Comparison of ENCODE assay signal across 21 cellular contexts in genomic region chr10:103837370-103838094, GRCh38. TPM values are rescaled to one million over a fixed set of nuclear protein-coding genes. Genes with fewer than 3 reads are reported as not detected.
DNase-seq lines count a peak whose midpoint lies in the region; ATAC-seq and TF ChIP-seq lines count a peak whose summit lies in the region.
"Had no signal": no experiment of that assay in that cellular context is flagged by ENCODE, and none has a peak within 500 bp of the region (broad histone marks: within the 10 kb centered on the region; RNA-seq: fewer than 3 reads in every experiment).

No MANE protein-coding gene starts in this region.

- CTCF ChIA-PET in Panc1 (lab: Charles Lee): no interaction called here

- H2BK5ac ChIP-seq in mesenchymal stem cell (ENCODE audit: low read depth, low read length, poor library complexity, severe bottlenecking): no peak overlapping the region

- no peak overlapping the region for H3K4ac ChIP-seq in mesenchymal stem cell (ENCODE audit: low read depth in 1 of 2, low read length in 2 of 2)

- H4K91ac ChIP-seq in mesenchymal stem cell (ENCODE audit: low read length): peak overlapping the region; percentile 10

- intact Hi-C loops in Panc1 (cut with micrococcal nuclease; ENCODE audit: unreplicated experiment): no loop called here
- intact Hi-C loops in spleen (cut with DNase I; ENCODE audit: low total_unique reads): no loop called here

- no TSS peak for BruUV-seq in Panc1 (replicated peaks; lab: Mats Ljungman, UMichigan)

- TF ChIP-seq CTCF in Panc1 (IDR thresholded peaks at IDR 0.05) (no peak), spleen (IDR thresholded peaks at IDR 0.05 in 8 of 11, conservative IDR thresholded peaks at IDR 0.05 in 3 of 11) (no peak), neural progenitor cell (IDR thresholded peaks at IDR 0.05) (no peak)

- H3K27ac ChIP-seq in Panc1 (ENCODE audit: low read length): no peak overlapping the region
- no peak overlapping the region for H3K27ac ChIP-seq in mesenchymal stem cell (ENCODE audit: low read length, poor library complexity, severe bottlenecking)
- H3K27ac ChIP-seq in spleen: peak overlapping the region in 5 of 8 donors; percentile 35 to 66 (median 60)
- no peak overlapping the region for H3K27ac ChIP-seq in neural progenitor cell
- H3K27ac ChIP-seq: WERI-Rb-1 had no signal

- no peak overlapping the region for H4K8ac ChIP-seq in mesenchymal stem cell (ENCODE audit: low read length)

- H3K4me2 ChIP-seq in mesenchymal stem cell (ENCODE audit: low read length, poor library complexity, severe bottlenecking) (no peak overlapping the region), neural progenitor cell (no peak overlapping the region)

- H3K9ac ChIP-seq in mesenchymal stem cell (ENCODE audit: low read length) (no peak overlapping the region), neural progenitor cell (no peak overlapping the region)

- H3K36me3 Mint-ChIP-seq in neural progenitor cell: peaks cover 2% of the 10 kb centered on the region
- H3K36me3 Mint-ChIP-seq: natural killer cell had no signal

- no peak overlapping the region for H2AFZ ChIP-seq in mesenchymal stem cell (ENCODE audit: low read depth, low read length)
- H2AFZ ChIP-seq in neural progenitor cell (replicated peaks): no peak overlapping the region

- peaks cover 2% of the 10 kb centered on the region for H3K9me3 Mint-ChIP-seq in neural progenitor cell
- H3K9me3 Mint-ChIP-seq: natural killer cell had no signal

- H3K4me3 Mint-ChIP-seq in neural progenitor cell: no peak overlapping the region
- H3K4me3 Mint-ChIP-seq: activated CD8-positive, alpha-beta T cell treated with anti-CD3 and anti-CD28 coated beads, Interleukin-2, amount 10 ng/mL, durations not matched to agents 7 days and 5 days; natural killer cell had no signal

- H2AK5ac ChIP-seq in mesenchymal stem cell (ENCODE audit: low read length, severe bottlenecking): no peak overlapping the region

- no peak overlapping the region for H3K23ac ChIP-seq in mesenchymal stem cell (ENCODE audit: low read length in 2 of 2)

- H3K27me3 ChIP-seq in Panc1 (ENCODE audit: control insufficient read depth, insufficient read depth, low read length) (no peaks in the 10 kb centered on the region), mesenchymal stem cell (ENCODE audit: control insufficient read depth in 1 of 2, insufficient read depth in 1 of 2, low read length in 2 of 2) (peaks cover 0 to 10% of the 10 kb centered on the region in 2 experiments), spleen (replicated peaks in 1 of 7) (no peaks in the 10 kb centered on the region), neural progenitor cell (peaks cover 26% of the 10 kb centered on the region)
- H3K27me3 ChIP-seq: MG63 had no signal

- H3K14ac ChIP-seq in mesenchymal stem cell (ENCODE audit: low read length in 2 of 2): no peak overlapping the region

- H3K79me1 ChIP-seq in mesenchymal stem cell (replicated peaks; ENCODE audit: low read length, poor library complexity, severe bottlenecking): peaks cover 6% of the 10 kb centered on the region

- no peak for TF ChIP-seq POLR2A in spleen (IDR thresholded peaks at IDR 0.05)

- peaks cover 18% of the 10 kb centered on the region for H4K20me1 ChIP-seq in neural progenitor cell (ENCODE audit: low read depth)

- H3K27me3 Mint-ChIP-seq in neural progenitor cell (ENCODE audit: insufficient read depth, low read depth): peaks cover 4% of the 10 kb centered on the region

- no peak overlapping the region for H3K27ac Mint-ChIP-seq in neural progenitor cell
- H3K27ac Mint-ChIP-seq: activated CD8-positive, alpha-beta T cell treated with anti-CD3 and anti-CD28 coated beads, Interleukin-2, amount 10 ng/mL, durations not matched to agents 7 days and 5 days; natural killer cell had no signal

- DNase-seq in Panc1 (ENCODE audit: low read depth, low spot score) (no peak), mesenchymal stem cell (no peak), spleen (peak; percentile 69), NOMO-1 treated with dmso at 0.1 percent for 144 hours (lab: John Stamatoyannopoulos, UW; ENCODE audit: unreplicated experiment) (no peak), neural progenitor cell (ENCODE audit: low spot score) (no peak), HUDEP-2 (lab: John Stamatoyannopoulos, UW; ENCODE audit: unreplicated experiment in 76 of 76) (no peak)
- DNase-seq in activated CD4-positive, alpha-beta T cell treated with anti-CD3 and anti-CD28 coated beads for 4 hours: no peak
- DNase-seq: activated CD8-positive, alpha-beta T cell treated with anti-CD3 and anti-CD28 coated beads, Interleukin-2, amount 10 ng/mL, durations not matched to agents 7 days and 5 days; activated naive CD4-positive, alpha-beta T cell; activated T-cell treated with anti-CD3 and anti-CD28 coated beads, Interleukin-2, amount 50 U/mL, for 1 hour; AML-193; amniotic stem cell; COR-L47; islet precursor cell; MG63; natural killer cell; NCI-H526 treated with DMSO at 0.1 percent for 48 hours; SIG-M5; stimulated activated CD4-positive, alpha-beta T cell treated with anti-CD3 and anti-CD28 coated beads, Interleukin-4, amount 100 ng/mL, for 4 hours; WERI-Rb-1 had no signal

- H3K9me3 ChIP-seq in Panc1 (ENCODE audit: control insufficient read depth, insufficient read depth, low read depth, low read length) (peaks cover 7% of the 10 kb centered on the region; the same call in 1 of the 2 replicates), mesenchymal stem cell (ENCODE audit: control insufficient read depth, low read length) (no peaks in the 10 kb centered on the region), spleen (peaks cover 0 to 9% (median 6%) of the 10 kb centered on the region in 8 donors), neural progenitor cell (ENCODE audit: low read depth) (peaks cover 5% of the 10 kb centered on the region)

- H2BK15ac ChIP-seq in mesenchymal stem cell (ENCODE audit: low read depth, poor library complexity, severe bottlenecking): no peak overlapping the region

- H2BK12ac ChIP-seq in mesenchymal stem cell (ENCODE audit: low read length in 2 of 2): no peak overlapping the region

- H3K4me1 ChIP-seq in Panc1 (ENCODE audit: control insufficient read depth, insufficient read depth, low read length): peaks cover 12% of the 10 kb centered on the region; the same call in 1 of the 2 replicates
- peaks cover 3% of the 10 kb centered on the region for H3K4me1 ChIP-seq in mesenchymal stem cell (ENCODE audit: control insufficient read depth, insufficient read depth, low read depth, low read length)
- peaks cover 4 to 76% (median 54%) of the 10 kb centered on the region in 6 donors for H3K4me1 ChIP-seq in spleen
- H3K4me1 ChIP-seq in neural progenitor cell: peaks cover 25% of the 10 kb centered on the region

- POLR2A ChIA-PET in Panc1 (lab: Charles Lee): no interaction called here

- peaks cover 53% of the 10 kb centered on the region for H3K4me1 Mint-ChIP-seq in neural progenitor cell
- H3K4me1 Mint-ChIP-seq: natural killer cell had no signal

- no peak overlapping the region for H3K4me3 ChIP-seq in Panc1 (ENCODE audit: low read depth in 2 of 2, low read length in 2 of 2)
- H3K4me3 ChIP-seq in mesenchymal stem cell (ENCODE audit: insufficient read depth in 1 of 2, low read depth in 1 of 2, low read length in 2 of 2): no peak overlapping the region
- H3K4me3 ChIP-seq in spleen: no peak overlapping the region
- H3K4me3 ChIP-seq in neural progenitor cell: no peak overlapping the region
- H3K4me3 ChIP-seq: MG63 had no signal

- no peaks in the 10 kb centered on the region for H3K36me3 ChIP-seq in Panc1 (ENCODE audit: control insufficient read depth, insufficient read depth, low read length)
- H3K36me3 ChIP-seq in mesenchymal stem cell (ENCODE audit: control insufficient read depth in 1 of 2, insufficient read depth in 2 of 2, low read depth in 1 of 2, low read length in 2 of 2): no peaks in the 10 kb centered on the region
- no peaks in the 10 kb centered on the region for H3K36me3 ChIP-seq in spleen
- H3K36me3 ChIP-seq in neural progenitor cell: no peaks in the 10 kb centered on the region
- H3K36me3 ChIP-seq: MG63, WERI-Rb-1 had no signal

- ATAC-seq in GM18511 (IDR thresholded peaks at IDR 0.05; ENCODE audit: unreplicated experiment) (peak; percentile 61), Panc1 (peak; percentile 43; the same call in 1 of the 2 replicates)
- ATAC-seq: activated CD8-positive, alpha-beta T cell treated with anti-CD3 and anti-CD28 coated beads, Interleukin-2, amount 10 ng/mL, durations not matched to agents 7 days and 5 days; natural killer cell had no signal

- H2BK120ac ChIP-seq in mesenchymal stem cell (ENCODE audit: low read depth, low read length): no peak overlapping the region

- no peak overlapping the region for H3K18ac ChIP-seq in mesenchymal stem cell (ENCODE audit: low read depth in 1 of 2, low read length in 2 of 2)

- in situ Hi-C loops in Panc1 (cut with HindIII; ENCODE audit: low pct_unique_long_range_greater_than_20kb, low sequenced_read_pairs): no loop called here

- no peaks in the 10 kb centered on the region for H3K79me2 ChIP-seq in neural progenitor cell (ENCODE audit: low read depth)

- WGBS in mesenchymal stem cell: 84% methylated on average over 10 of the region's 10 CpGs
- 59 to 74% (median 64%) methylated on average over 7 to 10 of the region's 10 CpGs for WGBS in spleen, 5 donors

- H3F3A ChIP-seq in neural progenitor cell (ENCODE audit: low read depth): peaks cover 16% of the 10 kb centered on the region

RNA-seq across cellular contexts. Expression of gene SH3PXD2A, which starts 17.8 kb away (rescaled TPM):
- total RNA-seq in Panc1 (2021; ENCODE audit: unreplicated experiment) (5.7 TPM), spleen (10 to 100 TPM; 27.9 to 50.0 (median 38.8) TPM), neural progenitor cell (ENCODE audit: low replicate concordance) (2.3 and 4.7 TPM in 2 replicates)
- 5.5 TPM for polyA plus RNA-seq in Panc1 (2012; ENCODE audit: insufficient read length)
- 8.7 TPM for polyA plus RNA-seq in mesenchymal stem cell (2013, experiment 1 of 2)
- polyA plus RNA-seq in mesenchymal stem cell (2013, experiment 2 of 2): 8.7 TPM
- polyA plus RNA-seq in spleen: 1 to 10 TPM; 2.6 to 8.1 (median 4.4) TPM

Comparison
In these comparisons a context has a peak if more than half of its experiments do, and no peak if none do; other contexts are left out.
1. H3K27ac ChIP-seq: peak in spleen (5 of 8); none in Panc1 (single experiment), mesenchymal stem cell (single experiment) and neural progenitor cell (single experiment).